In genomic region chr16:56589141-56590039, GRCh38 we compare ENCODE assay signal across 9 cellular contexts. TPM values are rescaled to one million over a fixed set of nuclear protein-coding genes. Genes with fewer than 3 reads are reported as not detected.
A peak's percentile ranks its signal among the peaks of the same experiment; 100 is the strongest.
DNase-seq lines count a peak whose midpoint lies in the region; ATAC-seq, FAIRE-seq and TF ChIP-seq lines count a peak whose summit lies in the region.
"Had no signal": no experiment of that assay in that cellular context is flagged by ENCODE, and none has a peak within 500 bp of the region (broad histone marks: within the 10 kb centered on the region; RNA-seq: fewer than 3 reads in every experiment).

Gene MT3 (plus strand): TSS chr16:56589528. CDS start chr16:56589591, 63 bp downstream.

- peak within 1 kb of the TSS; percentile 80 for H3K4me2 ChIP-seq in mammary epithelial cell (ENCODE audit: insufficient read depth, low read depth, low read length)

- 29% methylated on average over 16 of the region's 87 CpGs for WGBS in mammary epithelial cell (ENCODE audit: low coverage, missing lambda C conversion rate)

- peaks cover 11% of the 10 kb centered on the region for H3K27me3 ChIP-seq in mammary epithelial cell (ENCODE audit: insufficient read depth, low read length)
- H3K27me3 ChIP-seq: ovary had no signal

- peaks cover 9% of the 10 kb centered on the region for H3K4me1 ChIP-seq in mammary epithelial cell (ENCODE audit: insufficient read depth, low read length)

- ATAC-seq in left colon (peak; percentile 88), HG02981 (IDR thresholded peaks at IDR 0.05; ENCODE audit: unreplicated experiment) (no peak), HG03095 (IDR thresholded peaks at IDR 0.05; ENCODE audit: unreplicated experiment) (no peak)
- ATAC-seq in stimulated activated naive B cell treated with anti-CD40 and anti-IgM and Interleukin-4, amounts not matched to agents 10 μg/mL and 1 μg/mL and 100 μg/mL, for 72 hours (replicated peaks): peak; percentile 42 to 51

- TF ChIP-seq CTCF in mammary epithelial cell (conservative IDR thresholded peaks at IDR 0.05 in 1 of 2, IDR thresholded peaks at IDR 0.05 in 1 of 2; ENCODE audit: extremely low read depth in 1 of 2, insufficient read depth in 1 of 2, low read depth in 1 of 2, low read length in 2 of 2): no peak

- peak within 1 kb of the TSS; percentile 40 for H2AFZ ChIP-seq in mammary epithelial cell (ENCODE audit: low read depth, low read length)

- BruUV-seq in mammary epithelial cell (replicated peaks; lab: Mats Ljungman, UMichigan): no TSS peak

- H3K4me3 ChIP-seq in mammary epithelial cell (replicated peaks in 1 of 3; ENCODE audit: insufficient read depth in 1 of 3, low read depth in 2 of 3, low read length in 3 of 3): peak within 1 kb of the TSS in 2 of 3 experiments; percentile 16 to 35
- H3K4me3 ChIP-seq: ovary had no signal

- H3K9me3 ChIP-seq in mammary epithelial cell (replicated peaks; ENCODE audit: insufficient read depth, low read length): no peaks in the 10 kb centered on the region
- H3K9me3 ChIP-seq: ovary had no signal

- peak within 1 kb of the TSS; percentile 38 for H3K27ac Mint-ChIP-seq in stimulated activated naive B cell treated with anti-CD40 and anti-IgM and Interleukin-4, amounts not matched to agents 10 μg/mL and 1 μg/mL and 100 μg/mL, for 72 hours

- dilution Hi-C loops in mammary epithelial cell (cut with HindIII; ENCODE audit: low sequenced_read_pairs): no loop called here

- CTCF ChIA-PET in mammary epithelial cell (lab: Charles Lee; ENCODE audit: low non-redundant PET): no interaction called here

- H3K4me3 Mint-ChIP-seq in stimulated activated naive B cell treated with anti-CD40 and anti-IgM and Interleukin-4, amounts not matched to agents 10 μg/mL and 1 μg/mL and 100 μg/mL, for 72 hours: peak within 1 kb of the TSS; percentile 73 to 78

- peak; percentile 60 for FAIRE-seq in GM12891 (lab: Jason Lieb, UNC)

- DNase-seq in GM12891 (ENCODE audit: insufficient read length, low spot score): no peak
- DNase-seq in NCI-H748 treated with DMSO at 0.1 percent for 48 hours (lab: John Stamatoyannopoulos, UW): peak; percentile 16
- no peak for DNase-seq in mammary epithelial cell
- peak; percentile 38 to 60 for DNase-seq in left colon
- DNase-seq in stimulated activated naive B cell treated with anti-CD40 and anti-IgM and Interleukin-4, amounts not matched to agents 10 μg/mL and 1 μg/mL and 100 μg/mL, for 72 hours: no peak
- DNase-seq in NCI-H446 treated with DMSO at 0.1 percent for 48 hours (lab: John Stamatoyannopoulos, UW): no peak

- peaks cover 66 to 67% of the 10 kb centered on the region in 2 donors for H3K27me3 Mint-ChIP-seq in stimulated activated naive B cell treated with anti-CD40 and anti-IgM and Interleukin-4, amounts not matched to agents 10 μg/mL and 1 μg/mL and 100 μg/mL, for 72 hours

- no peak within 1 kb of the TSS for H3K9ac ChIP-seq in mammary epithelial cell (ENCODE audit: insufficient read depth, low read length)

- intact Hi-C loops in mammary epithelial cell (cut with micrococcal nuclease): no loop called here
- intact Hi-C loops in left colon (cut with DNase I, micrococcal nuclease): no loop called here

- no peaks in the 10 kb centered on the region for H3K9me3 Mint-ChIP-seq in stimulated activated naive B cell treated with anti-CD40 and anti-IgM and Interleukin-4, amounts not matched to agents 10 μg/mL and 1 μg/mL and 100 μg/mL, for 72 hours

- H3K79me2 ChIP-seq in mammary epithelial cell (ENCODE audit: insufficient read depth, low read length): no peaks in the 10 kb centered on the region

- no peaks in the 10 kb centered on the region for H4K20me1 ChIP-seq in mammary epithelial cell (ENCODE audit: insufficient read depth, low read length)

- no peaks in the 10 kb centered on the region for H3K36me3 Mint-ChIP-seq in stimulated activated naive B cell treated with anti-CD40 and anti-IgM and Interleukin-4, amounts not matched to agents 10 μg/mL and 1 μg/mL and 100 μg/mL, for 72 hours

- TF ChIP-seq POLR2A in GM12891 (IDR thresholded peaks at IDR 0.05; ENCODE audit: low read depth, low read length): no peak

- peaks cover 8 to 17% of the 10 kb centered on the region in 2 donors for H3K4me1 Mint-ChIP-seq in stimulated activated naive B cell treated with anti-CD40 and anti-IgM and Interleukin-4, amounts not matched to agents 10 μg/mL and 1 μg/mL and 100 μg/mL, for 72 hours

- H3K36me3 ChIP-seq in mammary epithelial cell (ENCODE audit: insufficient read depth, low read length): peaks cover 1% of the 10 kb centered on the region
- H3K36me3 ChIP-seq: ovary had no signal

- no peak within 1 kb of the TSS for H3K27ac ChIP-seq in mammary epithelial cell (ENCODE audit: insufficient read depth, low read depth, low read length)
- H3K27ac ChIP-seq: ovary had no signal

- in situ Hi-C loops in mammary epithelial cell (cut with MboI; ENCODE audit: low sequenced_read_pairs in 2 of 2): no loop called here

TF ChIP-seq in GM12891, 5 proteins besides CTCF, POLR2A, EP300 and RAD21:
- TF ChIP-seq PAX5 (IDR thresholded peaks at IDR 0.05; ENCODE audit: insufficient read depth, low read length, severe bottlenecking): no peak
- no peak for TF ChIP-seq TAF1 (IDR thresholded peaks at IDR 0.05; ENCODE audit: low read depth, low read length)
- no peak for TF ChIP-seq SPI1 (IDR thresholded peaks at IDR 0.05; ENCODE audit: low read depth, low read length)
- no peak for TF ChIP-seq POLR2AphosphoS5 (IDR thresholded peaks at IDR 0.05; ENCODE audit: low read depth, low read length)
- TF ChIP-seq POU2F2 (IDR thresholded peaks at IDR 0.05; ENCODE audit: low read depth, low read length): no peak
TF ChIP-seq in GM12891: peak in this region for 0.

RNA-seq across cellular contexts. Expression of gene MT3, which starts in this region (rescaled TPM):
- 0.19 TPM for polyA plus RNA-seq in GM12891 (2012; ENCODE audit: low read depth, missing spikeins)
- not detected for total RNA-seq in mammary epithelial cell
- not detected for polyA plus RNA-seq in mammary epithelial cell
- not detected for polyA minus RNA-seq in mammary epithelial cell
- total RNA-seq in left colon: 1 to 10 TPM; 1.5 to 1.8 TPM

Comparison
In these comparisons a context has a peak if more than half of its experiments do, and no peak if none do; other contexts are left out.
1. DNase-seq: peak in NCI-H748 treated with DMSO at 0.1 percent for 48 hours (single experiment) and left colon (2 of 2); none in GM12891 (single experiment), mammary epithelial cell (single experiment), stimulated activated naive B cell treated with anti-CD40 and anti-IgM and Interleukin-4, amounts not matched to agents 10 μg/mL and 1 μg/mL and 100 μg/mL, for 72 hours (single experiment) and NCI-H446 treated with DMSO at 0.1 percent for 48 hours (single experiment).
2. ATAC-seq: peak in left colon (single experiment) and stimulated activated naive B cell treated with anti-CD40 and anti-IgM and Interleukin-4, amounts not matched to agents 10 μg/mL and 1 μg/mL and 100 μg/mL, for 72 hours (2 of 2); none in HG02981 (single experiment) and HG03095 (single experiment).